1 cellular context compared by ENCODE assay signal in the genomic region with DNA sequence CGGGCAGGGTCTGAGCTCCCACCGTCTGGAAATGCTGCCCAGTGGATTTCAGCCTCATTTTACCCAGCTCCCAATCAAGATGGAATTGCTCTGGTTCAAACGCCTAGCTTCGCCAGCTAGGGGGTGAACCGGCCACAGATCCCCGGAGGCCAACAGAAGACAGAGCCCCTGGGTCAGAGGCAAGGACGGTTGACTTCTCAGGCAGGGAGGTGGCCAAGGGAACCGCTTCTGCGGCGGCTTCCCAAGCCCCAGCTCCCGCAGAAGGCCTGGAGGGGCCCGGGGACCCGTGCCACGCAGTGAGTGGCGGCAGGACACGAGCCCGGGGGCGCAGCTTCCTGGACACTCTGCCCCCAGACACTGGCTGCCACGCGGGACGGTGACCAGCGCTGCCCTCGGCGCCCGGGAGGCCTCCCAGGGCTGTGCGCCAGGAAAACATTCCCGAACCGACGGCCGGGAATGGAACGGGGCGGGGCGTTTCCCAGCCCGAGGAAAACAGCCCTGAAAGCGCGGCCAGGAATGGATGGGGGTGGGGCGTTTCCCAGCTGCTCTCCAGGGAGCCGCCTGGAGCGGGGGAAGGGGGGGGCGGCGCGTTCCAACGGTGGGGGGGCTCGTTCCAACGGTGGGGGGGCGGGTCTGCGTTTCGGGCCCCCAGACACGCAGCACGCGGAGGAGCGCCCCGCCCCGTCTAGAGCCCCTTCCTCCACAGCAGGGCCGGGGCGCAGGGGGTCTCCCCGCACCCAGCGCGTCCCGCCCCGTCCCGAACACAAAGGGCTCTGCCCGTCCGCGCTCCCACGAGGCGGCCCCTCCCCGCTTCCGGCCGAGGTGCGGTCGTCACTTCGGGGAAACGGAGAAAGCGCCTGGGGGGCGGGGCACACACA.
TF ChIP-seq lines count a peak whose summit lies in the region.

No MANE protein-coding gene starts in this region.

TF ChIP-seq in liver, 16 proteins besides CTCF, POLR2A, EP300 and RAD21 (continued from another document):
- TF ChIP-seq EGR1 (IDR thresholded peaks at IDR 0.05; ENCODE audit: low read depth in 2 of 2): peak in 1 of 2 donors; percentile 66
- TF ChIP-seq, protein P1, sequence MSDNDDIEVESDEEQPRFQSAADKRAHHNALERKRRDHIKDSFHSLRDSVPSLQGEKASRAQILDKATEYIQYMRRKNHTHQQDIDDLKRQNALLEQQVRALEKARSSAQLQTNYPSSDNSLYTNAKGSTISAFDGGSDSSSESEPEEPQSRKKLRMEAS (IDR thresholded peaks at IDR 0.05): peak; percentile 83
- TF ChIP-seq GABPA (IDR thresholded peaks at IDR 0.05 in 1 of 2, conservative IDR thresholded peaks at IDR 0.05 in 1 of 2): peak in 1 of 2 donors; percentile 42
- peak; percentile 66 for TF ChIP-seq SP1 (IDR thresholded peaks at IDR 0.05)
- no peak for TF ChIP-seq HNF4G (IDR thresholded peaks at IDR 0.05)
- peak in 1 of 2 donors; percentile 25 for TF ChIP-seq HNF4A (conservative IDR thresholded peaks at IDR 0.05)
- TF ChIP-seq RXRA (IDR thresholded peaks at IDR 0.05): peak; percentile 54 to 65
